15 cellular contexts compared by ENCODE assay signal in the genomic region with DNA sequence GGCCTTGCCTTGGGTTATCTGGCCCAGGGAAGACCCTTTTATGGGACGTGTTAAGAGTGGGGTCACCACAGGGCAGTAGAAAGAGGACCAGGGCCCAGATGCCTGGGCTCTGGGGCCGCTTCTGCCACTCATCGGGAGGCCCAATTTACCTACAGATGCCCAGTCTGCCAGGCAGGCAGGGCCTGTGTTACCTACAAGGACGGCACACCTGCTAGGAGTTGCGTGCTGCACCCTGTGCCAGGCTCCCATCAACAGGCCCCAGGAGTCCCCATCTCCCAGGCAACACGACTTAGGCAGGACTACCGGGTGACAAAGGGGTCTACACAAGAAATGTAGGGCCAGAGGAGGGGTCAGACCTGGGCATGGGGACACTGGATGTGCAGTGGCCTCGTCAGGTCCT. TPM values are rescaled to one million over a fixed set of nuclear protein-coding genes. Genes with fewer than 3 reads are reported as not detected.
DNase-seq lines count a peak whose midpoint lies in the region; ATAC-seq, FAIRE-seq and TF ChIP-seq lines count a peak whose summit lies in the region.
"Had no signal": no experiment of that assay in that cellular context is flagged by ENCODE, and none has a peak within 500 bp of the region (broad histone marks: within the 10 kb centered on the region; RNA-seq: fewer than 3 reads in every experiment).

No MANE protein-coding gene starts in this region.

- no peak overlapping the region for H3K4me3 ChIP-seq in CD8-positive, alpha-beta T cell (ENCODE audit: low read depth, low read length)
- no peak overlapping the region for H3K4me3 ChIP-seq in small intestine (ENCODE audit: low read depth in 1 of 2, low read length in 2 of 2)
- no peak overlapping the region for H3K4me3 ChIP-seq in osteoblast (ENCODE audit: insufficient read depth, low read length)

- H3K27ac ChIP-seq in CD8-positive, alpha-beta T cell (ENCODE audit: low read depth, low read length), result no peak overlapping the region
- H3K27ac ChIP-seq in small intestine (ENCODE audit: low read depth in 1 of 2, low read length in 1 of 2) (no peak overlapping the region), osteoblast (ENCODE audit: low read depth, low read length) (no peak overlapping the region)

- peaks cover 81% of the 10 kb centered on the region for H4K20me1 ChIP-seq in osteoblast (ENCODE audit: insufficient read depth, low read length)

- no peaks in the 10 kb centered on the region for H3K9me3 Mint-ChIP-seq in activated T-cell treated with anti-CD3 and anti-CD28 coated beads, Interleukin-2, amount 50 U/mL, for 24 hours
- H3K9me3 Mint-ChIP-seq in CD8-positive, alpha-beta T cell, result no peaks in the 10 kb centered on the region
- H3K9me3 Mint-ChIP-seq in neural crest cell, result no peaks in the 10 kb centered on the region
- H3K9me3 Mint-ChIP-seq: WTC11 had no signal

- CTCF ChIA-PET in CD8-positive, alpha-beta T cell (lab: Charles Lee), result no interaction called here

- no peaks in the 10 kb centered on the region for H3K27me3 Mint-ChIP-seq in activated T-cell treated with anti-CD3 and anti-CD28 coated beads, Interleukin-2, amount 50 U/mL, for 24 hours
- H3K27me3 Mint-ChIP-seq in CD8-positive, alpha-beta T cell (ENCODE audit: low read depth), result no peaks in the 10 kb centered on the region
- no peaks in the 10 kb centered on the region for H3K27me3 Mint-ChIP-seq in neural crest cell (ENCODE audit: low read depth)

- no peak for FAIRE-seq in small intestine (lab: Jason Lieb, UNC)
- FAIRE-seq: endothelial cell of umbilical vein, H54 had no signal

- H3K27me3 ChIP-seq in CD8-positive, alpha-beta T cell (ENCODE audit: insufficient read depth, low read length), result no peaks in the 10 kb centered on the region
- H3K27me3 ChIP-seq in small intestine (ENCODE audit: control insufficient read depth in 2 of 2, insufficient read depth in 2 of 2, low read length in 2 of 2) (no peaks in the 10 kb centered on the region), osteoblast (ENCODE audit: insufficient read depth, low read length) (no peaks in the 10 kb centered on the region)

- intact Hi-C loops in CD8-positive, alpha-beta T cell (cut with DNase I, micrococcal nuclease), result loop anchor here (5.0 kb wide), 2 partner anchors 35 to 40 kb away; partner anchors contain the start of gene WDR1 (in 1 of the 2)

- POLR2A ChIA-PET in CD8-positive, alpha-beta T cell (lab: Charles Lee), result no interaction called here

- peak; percentile 23 for DNase-seq in activated T-cell treated with anti-CD3 and anti-CD28 coated beads, Interleukin-2, amount 50 U/mL, for 24 hours
- DNase-seq in activated T-cell treated with anti-CD3 and anti-CD28 coated beads for 4 hours, result no peak
- DNase-seq in CD8-positive, alpha-beta T cell, result peak in 1 of 7 experiments; percentile 39
- DNase-seq in activated CD8-positive, alpha-beta memory T cell treated with anti-CD3 and anti-CD28 coated beads, Interleukin-2, amount 50 U/mL, for 48 hours, result peak; percentile 50
- DNase-seq in neural crest cell (ENCODE audit: low read depth, low spot score), result no peak
- DNase-seq in small intestine, result no peak
- DNase-seq in osteoblast (ENCODE audit: insufficient read length, low spot score, missing footprints), result no peak
- DNase-seq in C1 segment of cervical spinal cord (lab: John Stamatoyannopoulos, UW), result no peak
- DNase-seq: COR-L47, foreskin melanocyte, NCI-H1417 treated with DMSO at 0.1 percent for 48 hours, T-helper 1 cell had no signal

- H2AFZ ChIP-seq in osteoblast (ENCODE audit: low read length), result no peak overlapping the region

- H3K36me3 ChIP-seq in CD8-positive, alpha-beta T cell (ENCODE audit: insufficient read depth, low read length), result peaks cover 95% of the 10 kb centered on the region
- H3K36me3 ChIP-seq in small intestine (ENCODE audit: control insufficient read depth in 2 of 2, insufficient read depth in 2 of 2, low read length in 2 of 2), result peaks cover 54 to 71% of the 10 kb centered on the region in 2 donors
- peaks cover 98% of the 10 kb centered on the region for H3K36me3 ChIP-seq in osteoblast (ENCODE audit: insufficient read depth, low read length)

- TF ChIP-seq CTCF in CD8-positive, alpha-beta T cell (IDR thresholded peaks at IDR 0.05), result no peak
- no peak for TF ChIP-seq CTCF in neural crest cell (conservative IDR thresholded peaks at IDR 0.05)
- no peak for TF ChIP-seq CTCF in osteoblast (IDR thresholded peaks at IDR 0.05; ENCODE audit: extremely low read depth, low read depth, low read length)

- no peak for ATAC-seq in CD8-positive, alpha-beta T cell
- ATAC-seq: WTC11 had no signal

- H3K27ac Mint-ChIP-seq in activated T-cell treated with anti-CD3 and anti-CD28 coated beads, Interleukin-2, amount 50 U/mL, for 24 hours, result peak overlapping the region; percentile 27
- peak overlapping the region; percentile 79 for H3K27ac Mint-ChIP-seq in CD8-positive, alpha-beta T cell
- H3K27ac Mint-ChIP-seq in neural crest cell (ENCODE audit: unreplicated experiment), result peak overlapping the region; percentile 62

- H3K79me2 ChIP-seq in osteoblast (ENCODE audit: insufficient read depth, low read length), result peaks cover 97% of the 10 kb centered on the region

- no peaks in the 10 kb centered on the region for H3K9me3 ChIP-seq in CD8-positive, alpha-beta T cell (ENCODE audit: low read length)
- H3K9me3 ChIP-seq in small intestine (ENCODE audit: control insufficient read depth, low read depth), result no peaks in the 10 kb centered on the region
- H3K9me3 ChIP-seq in osteoblast (ENCODE audit: low read depth, low read length), result no peaks in the 10 kb centered on the region

- peaks cover 99% of the 10 kb centered on the region for H3K36me3 Mint-ChIP-seq in activated T-cell treated with anti-CD3 and anti-CD28 coated beads, Interleukin-2, amount 50 U/mL, for 24 hours (ENCODE audit: low read depth)
- peaks cover 95% of the 10 kb centered on the region for H3K36me3 Mint-ChIP-seq in CD8-positive, alpha-beta T cell
- H3K36me3 Mint-ChIP-seq in neural crest cell (ENCODE audit: low read depth), result peaks cover 11% of the 10 kb centered on the region

- no peaks in the 10 kb centered on the region for H3K4me1 Mint-ChIP-seq in activated T-cell treated with anti-CD3 and anti-CD28 coated beads, Interleukin-2, amount 50 U/mL, for 24 hours (ENCODE audit: low read depth)
- peaks cover 2% of the 10 kb centered on the region for H3K4me1 Mint-ChIP-seq in CD8-positive, alpha-beta T cell (ENCODE audit: low read depth)
- no peaks in the 10 kb centered on the region for H3K4me1 Mint-ChIP-seq in neural crest cell
- H3K4me1 Mint-ChIP-seq: WTC11 had no signal

- WGBS in small intestine, 3 donors, result 88 to 92% (median 91%) methylated on average over 8 of the region's 8 CpGs

- no peak overlapping the region for H3K4me3 Mint-ChIP-seq in activated T-cell treated with anti-CD3 and anti-CD28 coated beads, Interleukin-2, amount 50 U/mL, for 24 hours
- no peak overlapping the region for H3K4me3 Mint-ChIP-seq in CD8-positive, alpha-beta T cell
- no peak overlapping the region for H3K4me3 Mint-ChIP-seq in neural crest cell
- H3K4me3 Mint-ChIP-seq: WTC11 had no signal

- H3K4me2 ChIP-seq in osteoblast (ENCODE audit: insufficient read depth, low read length), result no peak overlapping the region

- H3K4me1 ChIP-seq in CD8-positive, alpha-beta T cell (ENCODE audit: insufficient read depth, low read length), result no peaks in the 10 kb centered on the region
- H3K4me1 ChIP-seq in small intestine (ENCODE audit: control insufficient read depth in 2 of 2, insufficient read depth in 1 of 2, low read depth in 1 of 2, low read length in 1 of 2) (no peaks in the 10 kb centered on the region), osteoblast (ENCODE audit: insufficient read depth, low read length) (no peaks in the 10 kb centered on the region)

RNA-seq across cellular contexts. Expression of gene WDR1, which starts 34.6 kb away (rescaled TPM):
- 100 to 1,000 TPM; 220 to 224 TPM for total RNA-seq in CD8-positive, alpha-beta T cell
- total RNA-seq in neural crest cell (154 and 155 TPM in 2 replicates), osteoblast (265 and 314 TPM in 2 replicates)
- 100 to 1,000 TPM; 154 to 196 (median 176) TPM for polyA plus RNA-seq in small intestine

Comparison
In these comparisons a context has a peak if more than half of its experiments do, and no peak if none do; other contexts are left out.
1. DNase-seq: peak in activated T-cell treated with anti-CD3 and anti-CD28 coated beads, Interleukin-2, amount 50 U/mL, for 24 hours (single experiment) and activated CD8-positive, alpha-beta memory T cell treated with anti-CD3 and anti-CD28 coated beads, Interleukin-2, amount 50 U/mL, for 48 hours (single experiment); none in activated T-cell treated with anti-CD3 and anti-CD28 coated beads for 4 hours (single experiment), neural crest cell (single experiment), small intestine (single experiment), osteoblast (single experiment) and C1 segment of cervical spinal cord (0 of 14).
2. H3K27ac Mint-ChIP-seq: peak in every context shown above with its lines; median percentile 79 in CD8-positive, alpha-beta T cell; 62 in neural crest cell; 27 in activated T-cell treated with anti-CD3 and anti-CD28 coated beads, Interleukin-2, amount 50 U/mL, for 24 hours.